1 cellular context compared by ENCODE assay signal in genomic region chrX:154367474-154368308, GRCh38.
TF ChIP-seq lines count a peak whose summit lies in the region.

No MANE protein-coding gene starts in this region.

TF ChIP-seq in endothelial cell of umbilical vein, 7 proteins besides CTCF, POLR2A, EP300 and RAD21:
- no peak for TF ChIP-seq FOS (IDR thresholded peaks at IDR 0.05; ENCODE audit: borderline replicate concordance, insufficient read depth, low read length)
- no peak for TF ChIP-seq GATA2 (IDR thresholded peaks at IDR 0.05; ENCODE audit: insufficient read depth, insufficient read length, low read depth, low read length)
- TF ChIP-seq EZH2 (IDR thresholded peaks at IDR 0.05; ENCODE audit: borderline replicate concordance, low read depth, low read length, severe bottlenecking): no peak
- TF ChIP-seq MYC (IDR thresholded peaks at IDR 0.05; ENCODE audit: low read depth, low read length): no peak
- no peak for TF ChIP-seq POLR2AphosphoS5 (IDR thresholded peaks at IDR 0.05; ENCODE audit: insufficient read depth, low read depth, low read length)
- no peak for TF ChIP-seq MAX (IDR thresholded peaks at IDR 0.05; ENCODE audit: insufficient read depth, insufficient read length)
- no peak for TF ChIP-seq JUN (IDR thresholded peaks at IDR 0.05; ENCODE audit: borderline replicate concordance, insufficient read depth, insufficient read length, low read depth)
